In genomic region chr17:50149425-50150353, GRCh38 we compare ENCODE assay signal across 8 cellular contexts. TPM values are rescaled to one million over a fixed set of nuclear protein-coding genes. Genes with fewer than 3 reads are reported as not detected.
DNase-seq lines count a peak whose midpoint lies in the region; ATAC-seq and TF ChIP-seq lines count a peak whose summit lies in the region.

No MANE protein-coding gene starts in this region.

- H3K27ac ChIP-seq in thoracic aorta: peak overlapping the region; percentile 90 to 92

- no peak overlapping the region for H3K4me3 ChIP-seq in endocrine pancreas (ENCODE audit: control insufficient read depth, insufficient read depth, low read length)
- H3K4me3 ChIP-seq in mononuclear cell (ENCODE audit: low read length): peak overlapping the region; percentile 91
- peak overlapping the region; percentile 96 for H3K4me3 ChIP-seq in thoracic aorta

- no peak for TF ChIP-seq CTCF in thoracic aorta (IDR thresholded peaks at IDR 0.05)

- H3K4me1 ChIP-seq in endocrine pancreas (ENCODE audit: control insufficient read depth, insufficient read depth, low read length) (no peaks in the 10 kb centered on the region), mononuclear cell (ENCODE audit: insufficient read depth, low read length) (peaks cover 62% of the 10 kb centered on the region), thoracic aorta (ENCODE audit: control insufficient read depth in 1 of 2, low read depth in 2 of 2) (peaks cover 52 to 69% of the 10 kb centered on the region in 2 donors)

- ATAC-seq in thoracic aorta (ENCODE audit: insufficient number of reproducible peaks, low FRiP score, low read depth) (no peak), GM21515 (IDR thresholded peaks at IDR 0.05; ENCODE audit: unreplicated experiment) (no peak), HG03442 (IDR thresholded peaks at IDR 0.05; ENCODE audit: unreplicated experiment) (no peak)

- H3K36me3 ChIP-seq in endocrine pancreas (ENCODE audit: control insufficient read depth, insufficient read depth, low read length): no peaks in the 10 kb centered on the region
- H3K36me3 ChIP-seq in thoracic aorta: peaks cover 9% of the 10 kb centered on the region

- H3K27me3 ChIP-seq in endocrine pancreas (ENCODE audit: control insufficient read depth, insufficient read depth, low read length): no peaks in the 10 kb centered on the region
- H3K27me3 ChIP-seq in mononuclear cell (ENCODE audit: insufficient read depth, low read length): no peaks in the 10 kb centered on the region
- no peaks in the 10 kb centered on the region for H3K27me3 ChIP-seq in thoracic aorta (replicated peaks; ENCODE audit: insufficient read depth)

- DNase-seq in GM03348 (ENCODE audit: low spot score) (peak; percentile 58), MV-4-11 (lab: John Stamatoyannopoulos, UW) (peak; percentile 5), thoracic aorta (ENCODE audit: low spot score) (no peak)
- peak; percentile 68 for DNase-seq in activated CD4-positive, alpha-beta T cell treated with anti-CD3 and anti-CD28 coated beads for 48 hours

- H3K9ac ChIP-seq in endocrine pancreas (ENCODE audit: control insufficient read depth, insufficient read depth, low read length): peak overlapping the region; percentile 55

- H3K9me3 ChIP-seq in endocrine pancreas (ENCODE audit: control insufficient read depth, low read length) (no peaks in the 10 kb centered on the region), mononuclear cell (ENCODE audit: low read depth, low read length) (no peaks in the 10 kb centered on the region), thoracic aorta (no peaks in the 10 kb centered on the region)

RNA-seq across cellular contexts. Expression of gene PPP1R9B, which starts 0.8 kb away (rescaled TPM):
- total RNA-seq in mononuclear cell: 53.0 TPM
- 10 to 100 TPM; 53.3 to 67.1 TPM for total RNA-seq in thoracic aorta

RNA-seq across cellular contexts. Expression of gene SGCA, which starts 16.1 kb away (rescaled TPM):
- total RNA-seq in mononuclear cell: not detected
- total RNA-seq in thoracic aorta: 100 to 1,000 TPM in 1 of 2 donors, 10 to 100 TPM in 1; 95.5 to 158 TPM

RNA-seq across cellular contexts. Expression of gene SAMD14, which starts 19.7 kb away (rescaled TPM):
- total RNA-seq in mononuclear cell (0.63 TPM), thoracic aorta (10 to 100 TPM in 1 of 2 donors, 1 to 10 TPM in 1; 9.7 to 11.5 TPM)

RNA-seq across cellular contexts. Expression of gene COL1A1, which starts 51.7 kb away (rescaled TPM):
- total RNA-seq in mononuclear cell: 2.9 TPM
- 100 to 1,000 TPM; 261 to 270 TPM for total RNA-seq in thoracic aorta

RNA-seq across cellular contexts. Expression of gene PDK2, which starts 54.5 kb away (rescaled TPM):
- total RNA-seq in mononuclear cell (10.1 TPM), thoracic aorta (10 to 100 TPM; 35.5 to 74.9 TPM)

Comparison
In these comparisons a context has a peak if more than half of its experiments do, and no peak if none do; other contexts are left out.
1. RNA of gene SGCA, which starts 16.1 kb away (total RNA-seq): 95.5 to 158 TPM in thoracic aorta; not detected in mononuclear cell (single experiment); every median in the first group is over 10 times any median in the second.